21 cellular contexts compared by ENCODE assay signal in the genomic region with DNA sequence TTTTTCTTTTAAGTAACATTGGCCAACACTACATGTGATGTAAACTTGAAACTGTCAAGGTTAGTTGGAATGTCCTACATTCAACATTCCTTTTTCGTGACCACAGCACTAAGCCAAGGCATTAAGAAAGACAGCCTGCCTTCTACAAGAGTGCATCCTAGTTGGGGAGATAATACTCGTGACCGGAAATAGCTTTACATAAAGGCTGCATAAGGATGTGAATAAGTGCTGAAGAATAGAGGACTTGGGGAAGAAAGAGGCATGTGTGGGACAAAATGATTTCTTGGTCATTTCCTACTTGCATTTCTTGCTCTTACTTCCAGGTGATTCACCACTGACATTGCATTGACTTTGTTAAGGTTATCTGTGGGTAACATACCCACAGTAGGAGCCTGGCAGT.
"Had no signal": no experiment of that assay in that cellular context is flagged by ENCODE, and none has a peak within 500 bp of the region (broad histone marks: within the 10 kb centered on the region; RNA-seq: fewer than 3 reads in every experiment).

No MANE protein-coding gene starts in this region.

- DNase-seq: activated CD4-positive, alpha-beta T cell treated with anti-CD3 and anti-CD28 coated beads for 36 hours; activated CD4-positive, CD25-positive, alpha-beta regulatory T cell; activated CD8-positive, alpha-beta memory T cell treated with anti-CD3 and anti-CD28 coated beads, Interleukin-2, amount 10 ng/mL, durations not matched to agents 7 days and 5 days; activated CD8-positive, alpha-beta T cell treated with anti-CD3 and anti-CD28 coated beads, Interleukin-2, amount 10 ng/mL, durations not matched to agents 7 days and 5 days; activated naive CD8-positive, alpha-beta T cell treated with anti-CD3 and anti-CD28 coated beads, Interleukin-2, amount 50 U/mL, for 24 hours; activated T-cell treated with anti-CD3 and anti-CD28 coated beads, Interleukin-2, amount 50 U/mL, for 48 hours; dermis blood vessel endothelial cell; effector CD4-positive, alpha-beta T cell; head of caudate nucleus; hypothalamus; naive thymus-derived CD8-positive, alpha-beta T cell; nucleus accumbens; pancreas; psoas muscle; sigmoid colon; stimulated activated CD4-positive, alpha-beta T cell treated with anti-CD3 and anti-CD28 coated beads, Interleukin-15, amount 100 ng/mL, for 24 hours; stimulated activated CD4-positive, alpha-beta T cell treated with anti-CD3 and anti-CD28 coated beads, Interleukin-2, amount 100 ng/mL, for 24 hours; stimulated activated naive CD4-positive, alpha-beta T cell treated with Interleukin-2 at 50 U/mL for 16 hours had no signal

- H3K9me3 ChIP-seq: breast epithelium, pancreas, psoas muscle, sigmoid colon had no signal

- H3K36me3 ChIP-seq: breast epithelium, pancreas, sigmoid colon, tibial nerve had no signal

- H3K27ac ChIP-seq: breast epithelium, epithelial cell of prostate, pancreas, psoas muscle, sigmoid colon, tibial nerve had no signal

- ATAC-seq: activated CD4-positive, alpha-beta T cell treated with anti-CD3 and anti-CD28 coated beads for 36 hours; activated CD8-positive, alpha-beta memory T cell treated with anti-CD3 and anti-CD28 coated beads, Interleukin-2, amount 10 ng/mL, durations not matched to agents 7 days and 5 days; activated CD8-positive, alpha-beta T cell treated with anti-CD3 and anti-CD28 coated beads, Interleukin-2, amount 10 ng/mL, durations not matched to agents 7 days and 5 days; activated naive CD8-positive, alpha-beta T cell treated with anti-CD3 and anti-CD28 coated beads, Interleukin-2, amount 50 U/mL, for 24 hours; naive thymus-derived CD8-positive, alpha-beta T cell; pancreas; psoas muscle had no signal

- H3K4me3 ChIP-seq: breast epithelium, pancreas, psoas muscle, sigmoid colon, tibial nerve had no signal

- H3K4me1 ChIP-seq: breast epithelium, pancreas, psoas muscle, sigmoid colon, tibial nerve had no signal
